10 cellular contexts compared by ENCODE assay signal in the genomic region with DNA sequence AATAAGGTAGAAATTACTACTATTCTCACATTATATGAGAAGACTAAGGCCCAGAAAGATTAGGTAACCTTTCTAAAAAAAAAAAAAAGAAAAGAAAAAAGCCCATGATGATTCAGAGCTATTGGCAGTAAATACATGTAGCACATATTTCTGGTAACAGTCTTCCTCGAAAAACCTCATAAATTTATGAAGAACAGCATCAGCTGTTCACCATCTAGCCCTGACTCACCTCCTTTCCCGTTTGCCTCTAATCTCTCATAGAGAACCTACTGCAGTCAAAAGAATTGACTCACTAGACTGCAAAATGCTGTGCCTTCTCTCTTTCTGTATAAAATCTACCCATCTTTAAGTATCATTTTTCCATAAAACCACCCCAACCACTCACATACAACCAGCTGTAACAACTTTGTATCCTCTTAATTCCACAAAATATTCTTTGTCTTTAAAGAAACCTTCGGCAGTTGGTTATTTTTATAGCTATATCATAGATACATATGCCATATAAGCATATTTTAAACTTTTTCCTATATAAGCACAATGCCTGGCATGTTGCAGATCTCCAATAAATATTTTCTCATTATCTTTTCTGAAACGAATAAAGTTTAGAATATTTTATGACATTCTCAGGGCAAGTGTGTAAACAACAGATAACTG.
DNase-seq lines count a peak whose midpoint lies in the region; ATAC-seq and FAIRE-seq lines count a peak whose summit lies in the region.
"Had no signal": no experiment of that assay in that cellular context is flagged by ENCODE, and none has a peak within 500 bp of the region (broad histone marks: within the 10 kb centered on the region; RNA-seq: fewer than 3 reads in every experiment).

No MANE protein-coding gene starts in this region.

- peaks cover 6% of the 10 kb centered on the region for H3K4me1 Mint-ChIP-seq in activated CD4-positive, alpha-beta T cell treated with anti-CD3 and anti-CD28 coated beads for 36 hours
- peaks cover 29% of the 10 kb centered on the region for H3K4me1 Mint-ChIP-seq in T-helper 1 cell treated with Interleukin-12 subunit alpha and Interleukin-12 subunit beta and Interleukin-4 antibody, amounts not matched to agents 30 μg/mL and 1 μg/mL, for 36 hours (ENCODE audit: low read depth)

- intact Hi-C loops in activated CD4-positive, alpha-beta T cell treated with anti-CD3 and anti-CD28 coated beads for 36 hours (cut with DNase I, micrococcal nuclease): no loop called here

- H3K9me3 Mint-ChIP-seq in activated CD4-positive, alpha-beta T cell treated with anti-CD3 and anti-CD28 coated beads for 36 hours (ENCODE audit: low read depth): no peaks in the 10 kb centered on the region
- H3K9me3 Mint-ChIP-seq in T-helper 1 cell treated with Interleukin-12 subunit alpha and Interleukin-12 subunit beta and Interleukin-4 antibody, amounts not matched to agents 30 μg/mL and 1 μg/mL, for 36 hours: no peaks in the 10 kb centered on the region
- H3K9me3 Mint-ChIP-seq: activated B cell treated with CpG ODN at 0.5 μM for 24 hours had no signal

- POLR2A ChIA-PET in activated CD4-positive, alpha-beta T cell treated with anti-CD3 and anti-CD28 coated beads for 36 hours (lab: Charles Lee): no interaction called here

- H3K36me3 Mint-ChIP-seq in activated CD4-positive, alpha-beta T cell treated with anti-CD3 and anti-CD28 coated beads for 36 hours (ENCODE audit: low read depth): no peaks in the 10 kb centered on the region
- H3K36me3 Mint-ChIP-seq in T-helper 1 cell treated with Interleukin-12 subunit alpha and Interleukin-12 subunit beta and Interleukin-4 antibody, amounts not matched to agents 30 μg/mL and 1 μg/mL, for 36 hours (ENCODE audit: low read depth): no peaks in the 10 kb centered on the region

- H3K27me3 Mint-ChIP-seq in activated CD4-positive, alpha-beta T cell treated with anti-CD3 and anti-CD28 coated beads for 36 hours: peaks cover 9% of the 10 kb centered on the region
- no peaks in the 10 kb centered on the region for H3K27me3 Mint-ChIP-seq in T-helper 1 cell treated with Interleukin-12 subunit alpha and Interleukin-12 subunit beta and Interleukin-4 antibody, amounts not matched to agents 30 μg/mL and 1 μg/mL, for 36 hours (ENCODE audit: low read depth)
- H3K27me3 Mint-ChIP-seq: B cell had no signal

- ATAC-seq in activated CD4-positive, alpha-beta T cell treated with anti-CD3 and anti-CD28 coated beads for 36 hours: peak; percentile 67

- no peak overlapping the region for H3K4me3 Mint-ChIP-seq in activated CD4-positive, alpha-beta T cell treated with anti-CD3 and anti-CD28 coated beads for 36 hours
- H3K4me3 Mint-ChIP-seq in T-helper 1 cell treated with Interleukin-12 subunit alpha and Interleukin-12 subunit beta and Interleukin-4 antibody, amounts not matched to agents 30 μg/mL and 1 μg/mL, for 36 hours: peak overlapping the region; percentile 21
- H3K4me3 Mint-ChIP-seq: activated B cell treated with CpG ODN at 0.5 μM for 24 hours, B cell had no signal

- DNase-seq in activated CD4-positive, alpha-beta T cell treated with anti-CD3 and anti-CD28 coated beads for 36 hours: peak; percentile 15
- DNase-seq in activated CD4-positive, alpha-beta T cell treated with anti-CD3 and anti-CD28 coated beads, Interleukin-2, amount 50 U/mL, for 48 hours: no peak
- DNase-seq in fibroblast of peridontal ligament (ENCODE audit: extremely low read depth) (peak; percentile 87), smooth muscle cell of the brain vasculature (ENCODE audit: low read depth, low spot score) (peak; percentile 7), NCI-H2171 treated with DMSO at 0.1 percent for 48 hours (lab: John Stamatoyannopoulos, UW) (no peak), COLO668 (lab: John Stamatoyannopoulos, UW; ENCODE audit: unreplicated experiment) (no peak), GM19239 (ENCODE audit: insufficient read length, low spot score) (no peak)
- DNase-seq: activated B cell treated with CpG ODN at 0.5 μM for 24 hours had no signal

- CTCF ChIA-PET in activated CD4-positive, alpha-beta T cell treated with anti-CD3 and anti-CD28 coated beads for 36 hours (lab: Charles Lee): interaction anchor here (0.7 to 1.4 kb wide), 2 partner anchors 36 to 233 kb away, joined by 3 read pairs; no protein-coding TSS in a partner anchor

- no peak for FAIRE-seq in GM19239 (lab: Jason Lieb, UNC)

- no peak overlapping the region for H3K27ac Mint-ChIP-seq in activated CD4-positive, alpha-beta T cell treated with anti-CD3 and anti-CD28 coated beads for 36 hours
- peak overlapping the region; percentile 62 for H3K27ac Mint-ChIP-seq in T-helper 1 cell treated with Interleukin-12 subunit alpha and Interleukin-12 subunit beta and Interleukin-4 antibody, amounts not matched to agents 30 μg/mL and 1 μg/mL, for 36 hours
- H3K27ac Mint-ChIP-seq: activated B cell treated with CpG ODN at 0.5 μM for 24 hours, B cell had no signal

Comparison
In these comparisons a context has a peak if more than half of its experiments do, and no peak if none do; other contexts are left out.
1. DNase-seq: peak in activated CD4-positive, alpha-beta T cell treated with anti-CD3 and anti-CD28 coated beads for 36 hours (single experiment), fibroblast of peridontal ligament (single experiment) and smooth muscle cell of the brain vasculature (single experiment); none in activated CD4-positive, alpha-beta T cell treated with anti-CD3 and anti-CD28 coated beads, Interleukin-2, amount 50 U/mL, for 48 hours (0 of 2), NCI-H2171 treated with DMSO at 0.1 percent for 48 hours (single experiment), COLO668 (single experiment) and GM19239 (single experiment).